In genomic region chr6:97639702-97640101, GRCh38 we compare ENCODE assay signal across 25 cellular contexts.
"Had no signal": no experiment of that assay in that cellular context is flagged by ENCODE, and none has a peak within 500 bp of the region (broad histone marks: within the 10 kb centered on the region; RNA-seq: fewer than 3 reads in every experiment).

No MANE protein-coding gene starts in this region.

- H3K4me1 ChIP-seq: stomach, suprapubic skin, testis, thyroid gland, tibial artery, tibial nerve, transverse colon, upper lobe of left lung, upper lobe of right lung, uterus, vagina had no signal

- H3K27me3 ChIP-seq: stomach, suprapubic skin, testis, thyroid gland, tibial artery, tibial nerve, transverse colon, upper lobe of left lung, upper lobe of right lung, uterus, vagina had no signal

- H3K9me3 ChIP-seq: suprapubic skin, testis, thoracic aorta, thyroid gland, transverse colon, upper lobe of left lung, uterus, vagina had no signal

- H3K4me3 ChIP-seq: stomach, suprapubic skin, testis, thoracic aorta, thyroid gland, tibial artery, tibial nerve, transverse colon, upper lobe of left lung, upper lobe of right lung, uterus, vagina had no signal

- H3K27ac ChIP-seq: stomach, suprapubic skin, testis, thoracic aorta, thyroid gland, tibial artery, tibial nerve, transverse colon, upper lobe of left lung, upper lobe of right lung, uterus, vagina had no signal

- DNase-seq: stimulated activated CD4-positive, alpha-beta T cell treated with anti-CD3 and anti-CD28 coated beads, Interleukin-2, amount 100 ng/mL, for 48 hours; stimulated activated CD4-positive, alpha-beta T cell treated with anti-CD3 and anti-CD28 coated beads, Interleukin-4, amount 100 ng/mL, for 1 hour; stimulated activated CD4-positive, alpha-beta T cell treated with anti-CD3 and anti-CD28 coated beads, Interleukin-4, amount 100 ng/mL, for 24 hours; stimulated activated CD4-positive, alpha-beta T cell treated with anti-CD3 and anti-CD28 coated beads, Interleukin-4, amount 100 ng/mL, for 4 hours; stimulated activated CD8-positive, alpha-beta memory T cell treated with anti-CD3 and anti-CD28 coated beads, Interleukin-4, amount 100 ng/mL, for 48 hours; stimulated activated naive B cell treated with anti-CD40 and anti-IgM and Interleukin-4, amounts not matched to agents 10 μg/mL and 1 μg/mL and 100 μg/mL, for 72 hours; stimulated activated naive CD4-positive, alpha-beta T cell; stimulated activated naive CD4-positive, alpha-beta T cell treated with Interleukin-2 at 50 U/mL for 16 hours; stimulated activated naive CD8-positive, alpha-beta T cell treated with anti-CD3 and anti-CD28 coated beads, Interleukin-15, amount 100 ng/mL, for 72 hours; stimulated activated naive CD8-positive, alpha-beta T cell treated with anti-CD3 and anti-CD28 coated beads, Interleukin-15, Interleukin-2, amounts not matched to agents 100 U/mL and 50 U/mL, for 24 hours; stomach; substantia nigra; testis; thyroid gland; tibial artery; transverse colon; trophoblast cell; upper lobe of left lung; upper lobe of right lung; uterus had no signal

- H3K36me3 ChIP-seq: stomach, suprapubic skin, thoracic aorta, thyroid gland, tibial artery, tibial nerve, transverse colon, upper lobe of left lung, upper lobe of right lung, uterus, vagina had no signal

- FAIRE-seq: urothelium cell line had no signal
